Comparison of ENCODE assay signal across 10 cellular contexts in the genomic region with DNA sequence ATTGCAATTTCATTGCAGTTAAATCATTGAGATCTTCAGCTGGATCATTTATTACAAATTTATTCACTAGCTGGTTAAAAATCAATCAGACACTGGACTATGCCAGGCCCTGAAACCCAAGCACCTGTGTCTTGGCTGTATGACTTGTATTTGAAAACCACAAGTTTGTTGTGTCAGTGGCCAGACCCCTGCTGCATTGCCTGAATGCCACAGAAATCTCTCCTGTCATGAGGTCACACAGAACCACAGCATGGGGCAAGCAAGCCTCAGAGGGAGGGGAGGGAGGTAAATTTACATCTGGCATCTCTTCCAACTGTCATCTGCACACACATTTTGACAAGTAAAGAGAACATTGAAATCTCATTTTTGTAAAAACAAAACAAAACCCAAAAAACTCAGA.
DNase-seq lines count a peak whose midpoint lies in the region; ATAC-seq, FAIRE-seq and TF ChIP-seq lines count a peak whose summit lies in the region.
"Had no signal": no experiment of that assay in that cellular context is flagged by ENCODE, and none has a peak within 500 bp of the region (broad histone marks: within the 10 kb centered on the region; RNA-seq: fewer than 3 reads in every experiment).

No MANE protein-coding gene starts in this region.

- DNase-seq in NCI-H2227 (lab: John Stamatoyannopoulos, UW; ENCODE audit: unreplicated experiment) (peak; percentile 8), NCI-H2227 treated with DMSO at 0.1 percent for 48 hours (lab: John Stamatoyannopoulos, UW) (no peak), RCC 7860 (ENCODE audit: low spot score) (peak; percentile 86), renal cortical epithelial cell (ENCODE audit: low read depth) (peak; percentile 98), erythroblast (lab: John Stamatoyannopoulos, UW) (no peak), T-helper 17 cell (no peak), DMS114 treated with DMSO at 0.1 percent for 48 hours (lab: John Stamatoyannopoulos, UW; ENCODE audit: unreplicated experiment) (no peak)
- DNase-seq: effector CD8-positive, alpha-beta T cell had no signal

- TF ChIP-seq POLR2A in erythroblast (IDR thresholded peaks at IDR 0.05; ENCODE audit: low read length): no peak

- H3K9me3 ChIP-seq in T-helper 17 cell (ENCODE audit: control insufficient read depth, low read length, poor library complexity, severe bottlenecking): no peaks in the 10 kb centered on the region

- no peak overlapping the region for H3K4me3 Mint-ChIP-seq in T-helper 17 cell

- H3K27me3 Mint-ChIP-seq in T-helper 17 cell: no peaks in the 10 kb centered on the region

- H3K36me3 Mint-ChIP-seq in T-helper 17 cell (ENCODE audit: low read depth): no peaks in the 10 kb centered on the region

- H3K27ac Mint-ChIP-seq in T-helper 17 cell: no peak overlapping the region

- FAIRE-seq in RCC 7860 (lab: Jason Lieb, UNC): peak; percentile 95
- FAIRE-seq: A204.1 had no signal

- ATAC-seq in HG02970 (IDR thresholded peaks at IDR 0.05; ENCODE audit: low FRiP score, unreplicated experiment): peak; percentile 83
- no peak for ATAC-seq in T-helper 17 cell

- H3K4me1 Mint-ChIP-seq in T-helper 17 cell: no peaks in the 10 kb centered on the region

Comparison
In these comparisons a context has a peak if more than half of its experiments do, and no peak if none do; other contexts are left out.
1. DNase-seq: peak in NCI-H2227 (single experiment), RCC 7860 (single experiment) and renal cortical epithelial cell (single experiment); none in NCI-H2227 treated with DMSO at 0.1 percent for 48 hours (single experiment), erythroblast (0 of 2), T-helper 17 cell (0 of 3) and DMS114 treated with DMSO at 0.1 percent for 48 hours (single experiment).